9 cellular contexts compared by ENCODE assay signal in the genomic region with DNA sequence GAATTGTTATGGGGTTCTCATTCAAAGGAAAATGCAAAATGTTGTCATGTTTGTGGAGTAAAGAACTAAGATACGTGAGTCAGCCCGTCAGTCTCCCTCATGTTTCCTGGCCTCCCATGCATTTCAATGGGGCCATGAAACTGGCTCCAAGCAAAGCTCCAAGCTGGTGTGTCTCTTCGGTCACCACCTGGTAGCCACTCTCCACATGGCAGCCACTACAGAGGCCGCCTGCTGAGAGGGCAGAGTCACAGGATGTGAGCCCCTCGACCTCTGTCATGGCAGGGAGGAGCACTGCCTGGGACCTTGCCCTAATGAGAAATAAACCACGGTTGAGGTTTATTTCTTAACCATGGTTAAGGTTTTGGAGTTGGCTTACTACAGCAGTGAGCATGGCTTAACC.
"Had no signal": no experiment of that assay in that cellular context is flagged by ENCODE, and none has a peak within 500 bp of the region (broad histone marks: within the 10 kb centered on the region; RNA-seq: fewer than 3 reads in every experiment).

No MANE protein-coding gene starts in this region.

- H3K4me3 Mint-ChIP-seq: GM23338, H9, HFFc6 had no signal

- H3K9me3 ChIP-seq: HAP-1 had no signal

- H3K9ac ChIP-seq: GM23248 had no signal

- H3K36me3 ChIP-seq: HAP-1 had no signal

- H3K4me2 ChIP-seq: GM23338 had no signal

- ATAC-seq: GM23338, HCT116 had no signal

- H3K9me3 Mint-ChIP-seq: GM23338, H9, HFFc6 had no signal

- DNase-seq: GM23248, GOT3, H7, H9, HCEC 1CT, HFFc6 had no signal

- H3K27ac ChIP-seq: GM23248 had no signal

- H2AFZ ChIP-seq: GM23248, GM23338 had no signal

- H3K27ac Mint-ChIP-seq: GM23338, H9, HFFc6 had no signal

- H3K4me3 ChIP-seq: GM23248, GM23338, HAP-1 had no signal
